ENCODE assay signal across 9 cellular contexts in the genomic region with DNA sequence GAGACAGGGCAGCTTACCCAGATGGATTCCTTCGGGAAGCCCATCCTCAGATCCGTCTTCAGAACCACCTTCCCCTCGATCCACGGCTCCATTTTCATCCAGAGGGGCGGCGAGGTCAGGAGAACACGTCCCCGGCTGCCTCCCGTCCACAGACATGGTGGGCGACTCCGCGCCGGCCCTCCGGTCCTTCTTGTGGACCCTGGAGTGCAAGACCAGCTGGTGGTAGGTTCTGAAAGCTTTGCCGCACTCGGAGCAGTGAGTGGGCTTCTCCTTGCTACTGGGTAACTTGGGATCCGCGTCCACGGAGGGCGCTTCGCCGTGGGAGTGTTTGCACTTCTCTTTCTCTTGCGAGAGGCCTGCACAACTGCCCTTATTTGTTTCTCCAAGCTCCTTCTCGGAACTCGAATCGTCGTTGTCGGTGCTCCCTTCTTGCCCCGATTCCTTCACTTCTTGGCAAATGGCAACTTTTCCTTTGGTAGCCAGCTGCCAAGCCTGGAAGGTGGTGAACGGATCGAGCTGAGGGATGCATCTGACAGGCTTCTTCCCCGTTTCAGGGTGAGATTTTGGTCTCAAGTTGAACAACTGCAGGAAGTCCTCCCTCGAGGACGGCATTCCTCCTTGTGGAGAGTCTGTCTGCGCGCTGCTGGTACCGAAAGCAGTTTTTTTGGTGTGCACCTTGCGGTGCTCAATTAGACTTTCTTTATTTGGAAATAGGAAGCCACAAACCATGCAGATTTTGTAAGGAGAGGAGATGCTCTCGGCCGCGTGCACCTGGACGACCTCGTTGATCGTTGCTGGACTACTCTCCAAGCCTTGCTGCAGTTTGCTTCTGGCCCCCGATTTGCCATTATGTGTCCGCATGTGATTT. TPM values are rescaled to one million over a fixed set of nuclear protein-coding genes. Genes with fewer than 3 reads are reported as not detected.
A peak's percentile ranks its signal among the peaks of the same experiment; 100 is the strongest.
DNase-seq lines count a peak whose midpoint lies in the region; ATAC-seq lines count a peak whose summit lies in the region.
"Had no signal": no experiment of that assay in that cellular context is flagged by ENCODE, and none has a peak within 500 bp of the region (broad histone marks: within the 10 kb centered on the region; RNA-seq: fewer than 3 reads in every experiment).

No MANE protein-coding gene starts in this region.

- no peak for ATAC-seq in GM21737 (IDR thresholded peaks at IDR 0.05; ENCODE audit: unreplicated experiment)

- no peaks in the 10 kb centered on the region for H3K9me3 ChIP-seq in BLaER1 treated with 17β-estradiol and CSF1 and Interleukin-3, amounts not matched to agents 10 nM and 100 nM (replicated peaks in 1 of 11)
- H3K9me3 ChIP-seq in mucosa of rectum (ENCODE audit: control insufficient read depth in 2 of 2, low read length in 2 of 2), result no peaks in the 10 kb centered on the region

- no peaks in the 10 kb centered on the region for H3K27me3 ChIP-seq in BLaER1 treated with 17β-estradiol and CSF1 and Interleukin-3, amounts not matched to agents 10 nM and 100 nM
- no peaks in the 10 kb centered on the region for H3K27me3 ChIP-seq in mucosa of rectum (ENCODE audit: control insufficient read depth in 2 of 2, insufficient read depth in 2 of 2, low read length in 2 of 2)

- H3K4me2 ChIP-seq in BLaER1 treated with 17β-estradiol and CSF1 and Interleukin-3, amounts not matched to agents 10 nM and 100 nM, result peak overlapping the region; percentile 83 to 95 (median 91)

- H3K9me3 Mint-ChIP-seq in activated naive CD4-positive, alpha-beta T cell treated with anti-CD3 and anti-CD28 coated beads, Interleukin-2, amount 50 U/mL, for 24 hours, result no peaks in the 10 kb centered on the region

- peak overlapping the region; percentile 74 to 100 (median 95) for H3K27ac ChIP-seq in BLaER1 treated with 17β-estradiol and CSF1 and Interleukin-3, amounts not matched to agents 10 nM and 100 nM
- H3K27ac ChIP-seq in mucosa of rectum (ENCODE audit: low read depth in 2 of 2, low read length in 2 of 2), result peak overlapping the region; percentile 50 to 86

- DNase-seq in Jurkat, Clone E6-1 (ENCODE audit: low read depth, low spot score), result peak; percentile 70
- no peak for DNase-seq in GDM1 (lab: John Stamatoyannopoulos, UW)
- DNase-seq in SKM-1 (lab: John Stamatoyannopoulos, UW; ENCODE audit: unreplicated experiment), result no peak
- no peak for DNase-seq in AG08396 (ENCODE audit: low spot score)
- DNase-seq: NK-92 treated with Interleukin-12 subunit alpha and Interleukin-12 subunit beta, amount 100 ng/mL, for 24 hours had no signal

- H4K20me1 ChIP-seq in BLaER1 treated with 17β-estradiol and CSF1 and Interleukin-3, amounts not matched to agents 10 nM and 100 nM, result peaks cover 44 to 100% (median 50%) of the 10 kb centered on the region in 11 experiments

- H3K4me1 ChIP-seq in BLaER1 treated with 17β-estradiol and CSF1 and Interleukin-3, amounts not matched to agents 10 nM and 100 nM, result peaks cover 40 to 90% (median 64%) of the 10 kb centered on the region in 10 experiments
- H3K4me1 ChIP-seq in mucosa of rectum (ENCODE audit: control insufficient read depth in 2 of 2, insufficient read depth in 2 of 2, low read length in 2 of 2), result peaks cover 30 to 59% of the 10 kb centered on the region in 2 donors

- H3K4me3 Mint-ChIP-seq in activated naive CD4-positive, alpha-beta T cell treated with anti-CD3 and anti-CD28 coated beads, Interleukin-2, amount 50 U/mL, for 24 hours, result peak overlapping the region; percentile 87

- peak overlapping the region; percentile 84 to 97 (median 92) for H3K9ac ChIP-seq in BLaER1 treated with 17β-estradiol and CSF1 and Interleukin-3, amounts not matched to agents 10 nM and 100 nM
- peak overlapping the region; percentile 43 to 54 for H3K9ac ChIP-seq in mucosa of rectum (ENCODE audit: low read depth in 1 of 2, low read length in 2 of 2)

- peaks cover 95% of the 10 kb centered on the region for H3K4me1 Mint-ChIP-seq in activated naive CD4-positive, alpha-beta T cell treated with anti-CD3 and anti-CD28 coated beads, Interleukin-2, amount 50 U/mL, for 24 hours

- peaks cover 10% of the 10 kb centered on the region for H3K36me3 Mint-ChIP-seq in activated naive CD4-positive, alpha-beta T cell treated with anti-CD3 and anti-CD28 coated beads, Interleukin-2, amount 50 U/mL, for 24 hours

- H3K36me3 ChIP-seq in BLaER1 treated with 17β-estradiol and CSF1 and Interleukin-3, amounts not matched to agents 10 nM and 100 nM, result peaks cover 54 to 74% (median 56%) of the 10 kb centered on the region in 11 experiments
- H3K36me3 ChIP-seq in mucosa of rectum (ENCODE audit: control insufficient read depth in 2 of 2, insufficient read depth in 2 of 2, low read length in 2 of 2), result peaks cover 22 to 32% of the 10 kb centered on the region in 2 donors

- H3K27me3 Mint-ChIP-seq in activated naive CD4-positive, alpha-beta T cell treated with anti-CD3 and anti-CD28 coated beads, Interleukin-2, amount 50 U/mL, for 24 hours, result no peaks in the 10 kb centered on the region

- H3K4me3 ChIP-seq in BLaER1 treated with 17β-estradiol and CSF1 and Interleukin-3, amounts not matched to agents 10 nM and 100 nM, result peak overlapping the region; percentile 57 to 88 (median 81)
- H3K4me3 ChIP-seq in Jurkat, Clone E6-1 (ENCODE audit: low read length), result peak overlapping the region; percentile 42
- H3K4me3 ChIP-seq in mucosa of rectum (ENCODE audit: low read length in 2 of 2), result peak overlapping the region; percentile 50 to 64

- peak overlapping the region; percentile 97 for H3K27ac Mint-ChIP-seq in activated naive CD4-positive, alpha-beta T cell treated with anti-CD3 and anti-CD28 coated beads, Interleukin-2, amount 50 U/mL, for 24 hours

RNA-seq across cellular contexts. Expression of a gene that starts 12.0 kb away (rescaled TPM):
- polyA plus RNA-seq in Jurkat, Clone E6-1 (2012; ENCODE audit: insufficient read depth, insufficient read length), result 20.9 TPM
